In genomic region chr11:14041565-14041964, GRCh38 we compare ENCODE assay signal across 29 cellular contexts.
"Had no signal": no experiment of that assay in that cellular context is flagged by ENCODE, and none has a peak within 500 bp of the region (broad histone marks: within the 10 kb centered on the region; RNA-seq: fewer than 3 reads in every experiment).

No MANE protein-coding gene starts in this region.

- H3K4me3 ChIP-seq: neural progenitor cell, ovary, psoas muscle, right lobe of liver, sigmoid colon, suprapubic skin, testis, tibial artery, transverse colon, upper lobe of right lung, uterus had no signal

- DNase-seq: natural killer cell; occipital lobe; ovary; posterior cingulate gyrus; psoas muscle; right cardiac atrium; right lobe of liver; sigmoid colon; stimulated activated CD4-positive, alpha-beta T cell treated with anti-CD3 and anti-CD28 coated beads, Interleukin-1b, Interleukin-23, amount 100 ng/mL, for 48 hours; stimulated activated CD4-positive, alpha-beta T cell treated with anti-CD3 and anti-CD28 coated beads, Interleukin-4, amount 100 ng/mL, for 1 hour; stimulated activated CD4-positive, alpha-beta T cell treated with anti-CD3 and anti-CD28 coated beads, Interleukin-4, amount 100 ng/mL, for 4 hours; stimulated activated CD8-positive, alpha-beta memory T cell treated with anti-CD3 and anti-CD28 coated beads, Interleukin-4, amount 100 ng/mL, for 48 hours; stimulated activated naive CD4-positive, alpha-beta T cell; stimulated activated naive CD8-positive, alpha-beta T cell treated with anti-CD3 and anti-CD28 coated beads, Interleukin-15, amount 100 ng/mL, for 72 hours; stimulated activated naive CD8-positive, alpha-beta T cell treated with anti-CD3 and anti-CD28 coated beads, Interleukin-15, Interleukin-2, amounts not matched to agents 100 U/mL and 50 U/mL, for 24 hours; substantia nigra; testis; tibial artery; transverse colon; upper lobe of right lung; uterus had no signal

- H3K4me1 Mint-ChIP-seq: natural killer cell; neural progenitor cell; stimulated activated memory B cell treated with anti-CD40 and anti-IgM and Interleukin-4, amounts not matched to agents 10 μg/mL and 1 μg/mL and 100 μg/mL, for 72 hours; stimulated activated naive CD8-positive, alpha-beta T cell treated with anti-CD3 and anti-CD28 coated beads, Interleukin-15, amount 100 ng/mL, for 72 hours had no signal

- H3K4me3 Mint-ChIP-seq: natural killer cell; nephron; neural progenitor cell; stimulated activated memory B cell treated with anti-CD40 and anti-IgM and Interleukin-4, amounts not matched to agents 10 μg/mL and 1 μg/mL and 100 μg/mL, for 72 hours; stimulated activated naive CD8-positive, alpha-beta T cell treated with anti-CD3 and anti-CD28 coated beads, Interleukin-15, amount 100 ng/mL, for 72 hours; type B pancreatic cell had no signal

- H3K36me3 ChIP-seq: neural progenitor cell, ovary, right lobe of liver, sigmoid colon, suprapubic skin, tibial artery, transverse colon, upper lobe of right lung, uterus had no signal

- H2AFZ ChIP-seq: neural progenitor cell, parathyroid adenoma had no signal

- H3K9ac ChIP-seq: neural progenitor cell, parathyroid adenoma had no signal

- FAIRE-seq: small intestine had no signal

- H3K9me3 Mint-ChIP-seq: natural killer cell; neural progenitor cell; stimulated activated naive CD8-positive, alpha-beta T cell treated with anti-CD3 and anti-CD28 coated beads, Interleukin-15, amount 100 ng/mL, for 72 hours had no signal

- H3K27me3 Mint-ChIP-seq: progenitor cell of endocrine pancreas; stimulated activated naive CD8-positive, alpha-beta T cell treated with anti-CD3 and anti-CD28 coated beads, Interleukin-15, amount 100 ng/mL, for 72 hours; type B pancreatic cell had no signal

- ATAC-seq: natural killer cell; psoas muscle; right cardiac atrium; stimulated activated memory B cell treated with anti-CD40 and anti-IgM and Interleukin-4, amounts not matched to agents 10 μg/mL and 1 μg/mL and 100 μg/mL, for 72 hours; stimulated activated naive CD8-positive, alpha-beta T cell treated with anti-CD3 and anti-CD28 coated beads, Interleukin-15, amount 100 ng/mL, for 72 hours; stimulated activated naive CD8-positive, alpha-beta T cell treated with anti-CD3 and anti-CD28 coated beads, Interleukin-15, Interleukin-2, amounts not matched to agents 100 U/mL and 50 U/mL, for 24 hours; upper lobe of right lung had no signal

- H3K4me1 ChIP-seq: parathyroid adenoma, psoas muscle, right lobe of liver, sigmoid colon, suprapubic skin, testis, upper lobe of right lung, uterus had no signal

- H3K4me2 ChIP-seq: neural progenitor cell had no signal

- H3K27me3 ChIP-seq: neural progenitor cell, ovary, right lobe of liver, sigmoid colon, testis, tibial artery, transverse colon, upper lobe of right lung, uterus had no signal

- H3K36me3 Mint-ChIP-seq: natural killer cell; neural progenitor cell; stimulated activated memory B cell treated with anti-CD40 and anti-IgM and Interleukin-4, amounts not matched to agents 10 μg/mL and 1 μg/mL and 100 μg/mL, for 72 hours; type B pancreatic cell had no signal

- H3K79me2 ChIP-seq: parathyroid adenoma had no signal

- H3K9me3 ChIP-seq: ovary, right lobe of liver, sigmoid colon, suprapubic skin, testis, tibial artery, transverse colon, upper lobe of right lung, uterus had no signal

- H3K27ac ChIP-seq: neural progenitor cell, ovary, parathyroid adenoma, psoas muscle, right lobe of liver, sigmoid colon, suprapubic skin, testis, tibial artery, transverse colon, upper lobe of right lung, uterus had no signal

- H3K27ac Mint-ChIP-seq: natural killer cell; nephron; neural progenitor cell; progenitor cell of endocrine pancreas; stimulated activated memory B cell treated with anti-CD40 and anti-IgM and Interleukin-4, amounts not matched to agents 10 μg/mL and 1 μg/mL and 100 μg/mL, for 72 hours; stimulated activated naive CD8-positive, alpha-beta T cell treated with anti-CD3 and anti-CD28 coated beads, Interleukin-15, amount 100 ng/mL, for 72 hours; type B pancreatic cell had no signal
